In the genomic region with DNA sequence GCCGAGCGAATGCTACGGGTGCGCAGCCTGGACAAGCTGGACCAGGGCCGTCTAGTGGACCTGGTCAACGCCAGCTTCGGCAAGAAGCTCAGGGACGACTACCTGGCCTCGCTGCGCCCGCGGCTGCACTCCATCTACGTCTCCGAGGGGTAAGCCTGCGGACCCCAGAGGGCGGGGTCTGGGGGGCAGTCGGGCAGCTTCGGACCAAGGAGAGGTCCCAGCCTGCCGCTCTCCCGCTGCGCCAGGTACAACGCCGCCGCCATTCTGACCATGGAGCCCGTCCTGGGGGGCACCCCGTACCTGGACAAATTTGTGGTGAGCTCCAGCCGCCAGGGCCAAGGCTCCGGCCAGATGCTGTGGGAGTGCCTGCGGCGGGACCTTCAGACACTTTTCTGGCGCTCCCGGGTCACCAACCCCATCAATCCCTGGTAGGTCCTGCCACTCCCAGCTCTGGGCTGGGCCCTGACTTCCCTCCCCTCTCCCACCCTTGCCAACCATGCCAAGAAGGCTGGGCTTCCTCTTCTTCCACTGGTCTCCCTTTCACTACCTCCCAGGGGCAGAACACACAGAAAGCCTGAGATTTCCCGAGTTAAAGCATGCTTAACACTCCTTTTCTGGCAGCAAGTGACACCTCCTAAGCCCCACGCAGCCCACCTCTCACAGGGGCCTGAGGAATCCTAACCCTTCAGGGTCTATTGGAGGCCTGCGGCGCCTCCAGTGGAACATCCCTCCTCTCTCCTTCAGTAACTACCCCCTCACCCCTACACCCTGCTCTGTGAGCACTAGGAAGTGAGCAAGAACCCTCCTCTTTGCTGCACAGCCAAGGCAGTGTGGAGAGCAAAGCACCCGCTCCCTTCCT, we compare ENCODE assay signal across 8 cellular contexts. TPM values are rescaled to one million over a fixed set of nuclear protein-coding genes. Genes with fewer than 3 reads are reported as not detected.
DNase-seq lines count a peak whose midpoint lies in the region; ATAC-seq and TF ChIP-seq lines count a peak whose summit lies in the region.

No MANE protein-coding gene starts in this region.

- TF ChIP-seq CTCF in fibroblast of the aortic adventitia (IDR thresholded peaks at IDR 0.05; ENCODE audit: insufficient read depth, low read length): no peak
- no peak for TF ChIP-seq CTCF in progenitor cell of endocrine pancreas (IDR thresholded peaks at IDR 0.05; ENCODE audit: unreplicated experiment)

- H3K4me3 ChIP-seq in SJCRH30: peak overlapping the region; percentile 72
- H3K4me3 ChIP-seq in fibroblast of the aortic adventitia (ENCODE audit: low read depth, low read length): peak overlapping the region; percentile 69

- H3K27me3 Mint-ChIP-seq in progenitor cell of endocrine pancreas: peaks cover 31% of the 10 kb centered on the region

- peaks cover 12% of the 10 kb centered on the region for H3K4me1 Mint-ChIP-seq in progenitor cell of endocrine pancreas (ENCODE audit: low read depth)

- peak; percentile 55 for DNase-seq in DMS 273 (lab: John Stamatoyannopoulos, UW; ENCODE audit: unreplicated experiment)
- no peak for DNase-seq in DMS 273 treated with DMSO at 0.1 percent for 48 hours (lab: John Stamatoyannopoulos, UW)
- DNase-seq in SJCRH30: no peak
- no peak for DNase-seq in fibroblast of the aortic adventitia (ENCODE audit: low read depth)
- DNase-seq in progenitor cell of endocrine pancreas (ENCODE audit: low spot score, unreplicated experiment): no peak
- no peak for DNase-seq in NCI-H1105 treated with DMSO at 0.1 percent for 48 hours (lab: John Stamatoyannopoulos, UW)
- DNase-seq in foreskin melanocyte: no peak

- peak overlapping the region; percentile 83 for H3K27ac Mint-ChIP-seq in progenitor cell of endocrine pancreas

- H3K4me3 Mint-ChIP-seq in progenitor cell of endocrine pancreas (ENCODE audit: low read depth): peak overlapping the region; percentile 80

- H3K36me3 ChIP-seq in SJCRH30: no peaks in the 10 kb centered on the region

- H3K36me3 Mint-ChIP-seq in progenitor cell of endocrine pancreas (ENCODE audit: insufficient read depth): peaks cover 1% of the 10 kb centered on the region

- H3K9me3 Mint-ChIP-seq in progenitor cell of endocrine pancreas (ENCODE audit: low read depth): no peaks in the 10 kb centered on the region

- no peaks in the 10 kb centered on the region; the same call in 1 of the 2 replicates for H3K4me1 ChIP-seq in SJCRH30

- peaks cover 5% of the 10 kb centered on the region for H3K27me3 ChIP-seq in SJCRH30

- H3K27ac ChIP-seq in SJCRH30: no peak overlapping the region

- no peaks in the 10 kb centered on the region for H3K9me3 ChIP-seq in SJCRH30 (replicated peaks)

- ATAC-seq in HG03565 (IDR thresholded peaks at IDR 0.05; ENCODE audit: unreplicated experiment): no peak

RNA-seq across cellular contexts. Expression of gene NAGS, which starts 3.2 kb away (rescaled TPM):
- total RNA-seq in SJCRH30 (2014; rRNA removed; shearing (Covaris generic)): 1.9 and 2.4 TPM in 2 replicates
- total RNA-seq in fibroblast of the aortic adventitia (ENCODE audit: low replicate concordance) (0.16 and 2.5 TPM in 2 replicates), progenitor cell of endocrine pancreas (0.69 and 0.89 TPM in 2 replicates)

RNA-seq across cellular contexts. Expression of gene TMEM101, which starts 7.2 kb away (rescaled TPM):
- 35.3 and 39.8 TPM in 2 replicates for total RNA-seq in SJCRH30 (2014; rRNA removed; shearing (Covaris generic))
- total RNA-seq in fibroblast of the aortic adventitia (ENCODE audit: low replicate concordance): 28.5 and 41.9 TPM in 2 replicates
- total RNA-seq in progenitor cell of endocrine pancreas: 27.5 and 28.9 TPM in 2 replicates

RNA-seq across cellular contexts. Expression of gene PYY, which starts 53.8 kb away (rescaled TPM):
- not detected in 2 replicates for total RNA-seq in SJCRH30 (2014; rRNA removed; shearing (Covaris generic))
- total RNA-seq in fibroblast of the aortic adventitia (ENCODE audit: low replicate concordance) (not detected in 2 replicates), progenitor cell of endocrine pancreas (0.84 and 1.1 TPM in 2 replicates)

RNA-seq across cellular contexts. Expression of gene LSM12, which starts 58.9 kb away (rescaled TPM):
- 90.8 and 95.6 TPM in 2 replicates for total RNA-seq in SJCRH30 (2014; rRNA removed; shearing (Covaris generic))
- 13.2 and 77.5 TPM in 2 replicates for total RNA-seq in fibroblast of the aortic adventitia (ENCODE audit: low replicate concordance)
- 54.1 and 55.4 TPM in 2 replicates for total RNA-seq in progenitor cell of endocrine pancreas
